Comparison of ENCODE assay signal across 10 cellular contexts in genomic region chr11:123590296-123590912, GRCh38.
A peak's percentile ranks its signal among the peaks of the same experiment; 100 is the strongest.
DNase-seq lines count a peak whose midpoint lies in the region; ATAC-seq and TF ChIP-seq lines count a peak whose summit lies in the region.
"Had no signal": no experiment of that assay in that cellular context is flagged by ENCODE, and none has a peak within 500 bp of the region (broad histone marks: within the 10 kb centered on the region; RNA-seq: fewer than 3 reads in every experiment).

No MANE protein-coding gene starts in this region.

- H3K4me3 ChIP-seq in SJSA1: no peak overlapping the region
- H3K4me3 ChIP-seq in foreskin fibroblast (ENCODE audit: low read depth in 1 of 2, low read length in 2 of 2): no peak overlapping the region
- H3K4me3 ChIP-seq in skeletal muscle cell (ENCODE audit: low read depth, low read length): no peak overlapping the region
- no peak overlapping the region for H3K4me3 ChIP-seq in MM.1S (ENCODE audit: low read length)

- no peak overlapping the region for H3K27ac ChIP-seq in SJSA1
- no peak overlapping the region for H3K27ac ChIP-seq in MM.1S (ENCODE audit: low read length)

- H3K9me2 ChIP-seq in MM.1S (replicated peaks; ENCODE audit: insufficient read depth, low read length): no peaks in the 10 kb centered on the region

- DNase-seq in GM04504 (ENCODE audit: low read depth): peak; percentile 46
- DNase-seq in SJSA1 (ENCODE audit: low read depth in 1 of 2, low spot score in 2 of 2): peak; percentile 3 to 51
- peak; percentile 61 for DNase-seq in foreskin fibroblast
- DNase-seq in skeletal muscle cell (ENCODE audit: low read depth): peak; percentile 23
- no peak for DNase-seq in MM.1S
- no peak for DNase-seq in NOMO-1 (lab: John Stamatoyannopoulos, UW; ENCODE audit: unreplicated experiment in 2 of 2)
- DNase-seq in GM13977 (ENCODE audit: low spot score): no peak
- DNase-seq: HCEC 1CT had no signal

- TF ChIP-seq CTCF in foreskin fibroblast (IDR thresholded peaks at IDR 0.05; ENCODE audit: low read depth, low read length): no peak
- no peak for TF ChIP-seq CTCF in MM.1S (IDR thresholded peaks at IDR 0.05; ENCODE audit: low read length)
- no peak for TF ChIP-seq CTCF in GM13977 (IDR thresholded peaks at IDR 0.05; ENCODE audit: extremely low read depth, insufficient read depth, missing control alignments)

- H3K79me2 ChIP-seq in MM.1S (ENCODE audit: low read length): no peaks in the 10 kb centered on the region

- no peak overlapping the region for H2AFZ ChIP-seq in MM.1S (ENCODE audit: low read length)

- H4K20me1 ChIP-seq in MM.1S (ENCODE audit: insufficient read depth, low read length): no peaks in the 10 kb centered on the region

- in situ Hi-C loops in GM13977 (cut with MboI; ENCODE audit: low pct_unique_long_range_greater_than_20kb, low sequenced_read_pairs, unreplicated experiment): no loop called here

- H3K4me2 ChIP-seq in MM.1S (ENCODE audit: low read depth, low read length): no peak overlapping the region

- no peaks in the 10 kb centered on the region for H3F3A ChIP-seq in MM.1S (ENCODE audit: insufficient read depth, low read length)

- H3K27me3 ChIP-seq in SJSA1 (replicated peaks) (no peaks in the 10 kb centered on the region), MM.1S (replicated peaks; ENCODE audit: insufficient read depth, low read length) (no peaks in the 10 kb centered on the region; the same call in 1 of the 2 replicates)

- no peak overlapping the region for H3K9ac ChIP-seq in MM.1S (ENCODE audit: low read length)

- no peaks in the 10 kb centered on the region for H3K9me3 ChIP-seq in SJSA1 (replicated peaks)
- no peaks in the 10 kb centered on the region for H3K9me3 ChIP-seq in MM.1S (replicated peaks; ENCODE audit: insufficient read depth, low read length)

- H3K4me1 ChIP-seq in SJSA1 (replicated peaks) (peaks cover 5% of the 10 kb centered on the region; the same call in 1 of the 2 replicates), MM.1S (ENCODE audit: low read length) (no peaks in the 10 kb centered on the region)

- no peak for ATAC-seq in HG03097 (IDR thresholded peaks at IDR 0.05; ENCODE audit: low FRiP score, unreplicated experiment)
- ATAC-seq: naive thymus-derived CD8-positive, alpha-beta T cell had no signal

- H3K36me3 ChIP-seq in SJSA1 (no peaks in the 10 kb centered on the region), MM.1S (replicated peaks; ENCODE audit: insufficient read depth, low read length) (no peaks in the 10 kb centered on the region)

Comparison
In these comparisons a context has a peak if more than half of its experiments do, and no peak if none do; other contexts are left out.
1. DNase-seq: peak in GM04504 (single experiment), SJSA1 (2 of 2), foreskin fibroblast (2 of 2) and skeletal muscle cell (single experiment); none in MM.1S (single experiment), NOMO-1 (0 of 2) and GM13977 (single experiment).